Comparison of ENCODE assay signal across 19 cellular contexts in the genomic region with DNA sequence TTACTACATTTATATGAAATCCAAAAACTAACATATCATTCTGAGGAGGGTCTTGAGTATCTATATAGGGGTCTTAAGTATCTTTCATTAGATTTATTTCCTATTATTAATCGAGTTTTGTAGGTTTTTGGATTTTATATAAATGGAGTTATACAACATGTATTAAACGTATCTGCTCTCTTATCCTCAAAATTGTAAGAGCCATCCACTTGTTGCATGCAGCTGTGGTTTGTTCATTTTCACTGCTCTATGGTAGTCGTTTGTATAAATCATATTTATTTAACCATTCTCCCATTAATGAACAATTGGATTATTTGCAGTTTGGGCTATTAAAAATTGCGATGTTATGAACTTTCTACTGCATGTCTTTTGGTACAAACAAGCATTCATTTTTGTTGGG.
DNase-seq lines count a peak whose midpoint lies in the region; ATAC-seq, FAIRE-seq and TF ChIP-seq lines count a peak whose summit lies in the region.
"Had no signal": no experiment of that assay in that cellular context is flagged by ENCODE, and none has a peak within 500 bp of the region (broad histone marks: within the 10 kb centered on the region; RNA-seq: fewer than 3 reads in every experiment).

No MANE protein-coding gene starts in this region.

- H3K27ac ChIP-seq in HEK293 (ENCODE audit: extremely low read depth, low read depth, low read length) (no peak overlapping the region), HepG2 (ENCODE audit: extremely low read length, insufficient read depth, low read length) (no peak overlapping the region)
- H3K27ac ChIP-seq: 22Rv1; A549; BLaER1 treated with 17β-estradiol and CSF1 and Interleukin-3, amounts not matched to agents 10 nM and 100 nM; C4-2B had no signal

- H3K27me3 ChIP-seq in HepG2 (ENCODE audit: control insufficient read depth in 1 of 2, insufficient read depth in 2 of 2, low read length in 2 of 2) = no peaks in the 10 kb centered on the region
- H3K27me3 ChIP-seq: BLaER1 treated with 17β-estradiol and CSF1 and Interleukin-3, amounts not matched to agents 10 nM and 100 nM had no signal

- 88% methylated on average over 4 of the region's 4 CpGs for WGBS in HepG2 (ENCODE audit: low lambda C conversion rate)

- H3K9me3 ChIP-seq in HEK293 (ENCODE audit: control insufficient read depth, insufficient read depth, low read depth, low read length) (no peaks in the 10 kb centered on the region), HepG2 (ENCODE audit: low read length) (peaks cover 4% of the 10 kb centered on the region; the same call in 1 of the 2 replicates)
- H3K9me3 ChIP-seq: A549, Caco-2 had no signal

- FAIRE-seq in TTC549 (lab: Jason Lieb, UNC) (peak; percentile 88), endometrium (lab: Jason Lieb, UNC) (peak; percentile 31), HepG2 (lab: Jason Lieb, UNC) (no peak)
- FAIRE-seq: A549, G401.6, GM12891, GM19239 had no signal

- POLR2A ChIA-PET in HEK293 (lab: Yijun Ruan, JAX) = interaction anchor here (0.8 kb wide), 1 partner anchor 222 kb away, joined by 3 read pairs; no protein-coding TSS in a partner anchor
- POLR2A ChIA-PET in HepG2 (lab: Yijun Ruan, JAX) = no interaction called here

- no TSS peak for BruUV-seq in HepG2 (replicated peaks; lab: Mats Ljungman, UMichigan)

- CTCF ChIA-PET in HEK293 (lab: Yijun Ruan, JAX) = interaction anchor here (1.1 to 3.1 kb wide), 3 partner anchors 9 to 217 kb away, joined by 5 to 15 read pairs (median 8); no protein-coding TSS in a partner anchor
- CTCF ChIA-PET in HepG2 (lab: Yijun Ruan, JAX; ENCODE audit: low intra/inter-chr PET ratio, low total read pairs) = no interaction called here

- TF ChIP-seq POLR2A in HepG2 (IDR thresholded peaks at IDR 0.05; ENCODE audit: insufficient read depth in 1 of 2, low read depth in 2 of 2, low read length in 2 of 2) = no peak

- H3K4me3 ChIP-seq in HEK293 (ENCODE audit: low read depth, low read length) (no peak overlapping the region), HepG2 (replicated peaks in 1 of 3; ENCODE audit: insufficient read depth in 1 of 3, low read depth in 2 of 3, low read length in 3 of 3) (no peak overlapping the region)
- H3K4me3 ChIP-seq: A549; BLaER1 treated with 17β-estradiol and CSF1 and Interleukin-3, amounts not matched to agents 10 nM and 100 nM had no signal

- no peak for TF ChIP-seq EP300 in HepG2 (IDR thresholded peaks at IDR 0.05; ENCODE audit: low read depth in 2 of 2, low read length in 2 of 2)
- TF ChIP-seq EP300 in HepG2 (CRISPR knock-in tag; IDR thresholded peaks at IDR 0.05; ENCODE audit: borderline replicate concordance) = no peak

- no peak overlapping the region for H2AFZ ChIP-seq in HepG2 (ENCODE audit: low read length)

- H3K9ac ChIP-seq in HepG2 (ENCODE audit: insufficient read depth, low read depth, low read length) = no peak overlapping the region
- H3K9ac ChIP-seq: BLaER1 treated with 17β-estradiol and CSF1 and Interleukin-3, amounts not matched to agents 10 nM and 100 nM had no signal

- no peak overlapping the region for H3K4me2 ChIP-seq in HepG2 (ENCODE audit: low read depth, low read length)
- H3K4me2 ChIP-seq: A549; BLaER1 treated with 17β-estradiol and CSF1 and Interleukin-3, amounts not matched to agents 10 nM and 100 nM had no signal

- ATAC-seq in HepG2 (no peak), HG03378 (IDR thresholded peaks at IDR 0.05; ENCODE audit: unreplicated experiment) (no peak)
- ATAC-seq: A549; CD8-positive, alpha-beta T cell had no signal

- in situ Hi-C loops in HepG2 (cut with HindIII; ENCODE audit: extremely low pct_ligation_motif_present, low pct_unique_long_range_greater_than_20kb) = no loop called here

- no peak for TF ChIP-seq RAD21 in HepG2 (CRISPR knock-in tag; IDR thresholded peaks at IDR 0.05)

- TF ChIP-seq CTCF in HEK293 (tag by site-specific recombination; IDR thresholded peaks at IDR 0.05) = no peak
- no peak for TF ChIP-seq CTCF in HepG2 (CRISPR knock-in tag; IDR thresholded peaks at IDR 0.05)

- DNase-seq in HepG2 (ENCODE audit: low spot score) = no peak
- DNase-seq: AML-193; Caco-2; Calu3; CD4-positive, alpha-beta T cell; CD8-positive, alpha-beta T cell; DMS79 treated with DMSO at 0.1 percent for 48 hours; GF-D8 had no signal

- no peaks in the 10 kb centered on the region for H3K79me2 ChIP-seq in HepG2 (ENCODE audit: insufficient read depth, low read length)

- H4K20me1 ChIP-seq in HepG2 (ENCODE audit: insufficient read depth, low read length) = no peaks in the 10 kb centered on the region
- H4K20me1 ChIP-seq: BLaER1 treated with 17β-estradiol and CSF1 and Interleukin-3, amounts not matched to agents 10 nM and 100 nM had no signal

- intact Hi-C loops in HepG2 (cut with micrococcal nuclease; ENCODE audit: unreplicated experiment) = no loop called here

- H3K4me1 ChIP-seq in HEK293 (ENCODE audit: control insufficient read depth, insufficient read depth, low read length) (no peaks in the 10 kb centered on the region), HepG2 (ENCODE audit: insufficient read depth, low read length) (no peaks in the 10 kb centered on the region)
- H3K4me1 ChIP-seq: A549, Caco-2 had no signal

- H3K36me3 ChIP-seq in HEK293 (ENCODE audit: control insufficient read depth in 2 of 2, insufficient read depth in 1 of 2, low read length in 2 of 2) (peaks cover 15 to 21% of the 10 kb centered on the region in 2 experiments), HepG2 (replicated peaks in 1 of 2; ENCODE audit: control insufficient read depth in 1 of 2, insufficient read depth in 2 of 2, low read length in 2 of 2) (peaks cover 5 to 16% of the 10 kb centered on the region in 2 experiments; a peak in 3 of 5 replicates)

TF ChIP-seq in HEK293, 187 proteins besides CTCF, POLR2A, EP300 and RAD21:
- TF ChIP-seq SCRT2 (tag by site-specific recombination; IDR thresholded peaks at IDR 0.05) (peak; percentile 93), GLI4 (tag by site-specific recombination; IDR thresholded peaks at IDR 0.05) (no peak), KLF7 (tag by site-specific recombination; IDR thresholded peaks at IDR 0.05; ENCODE audit: borderline replicate concordance) (no peak), SCRT1 (tag by site-specific recombination; IDR thresholded peaks at IDR 0.05; ENCODE audit: borderline replicate concordance) (peak; percentile 82)

TF ChIP-seq in HepG2, 621 proteins besides CTCF, POLR2A, EP300 and RAD21:
- TF ChIP-seq, protein P1, sequence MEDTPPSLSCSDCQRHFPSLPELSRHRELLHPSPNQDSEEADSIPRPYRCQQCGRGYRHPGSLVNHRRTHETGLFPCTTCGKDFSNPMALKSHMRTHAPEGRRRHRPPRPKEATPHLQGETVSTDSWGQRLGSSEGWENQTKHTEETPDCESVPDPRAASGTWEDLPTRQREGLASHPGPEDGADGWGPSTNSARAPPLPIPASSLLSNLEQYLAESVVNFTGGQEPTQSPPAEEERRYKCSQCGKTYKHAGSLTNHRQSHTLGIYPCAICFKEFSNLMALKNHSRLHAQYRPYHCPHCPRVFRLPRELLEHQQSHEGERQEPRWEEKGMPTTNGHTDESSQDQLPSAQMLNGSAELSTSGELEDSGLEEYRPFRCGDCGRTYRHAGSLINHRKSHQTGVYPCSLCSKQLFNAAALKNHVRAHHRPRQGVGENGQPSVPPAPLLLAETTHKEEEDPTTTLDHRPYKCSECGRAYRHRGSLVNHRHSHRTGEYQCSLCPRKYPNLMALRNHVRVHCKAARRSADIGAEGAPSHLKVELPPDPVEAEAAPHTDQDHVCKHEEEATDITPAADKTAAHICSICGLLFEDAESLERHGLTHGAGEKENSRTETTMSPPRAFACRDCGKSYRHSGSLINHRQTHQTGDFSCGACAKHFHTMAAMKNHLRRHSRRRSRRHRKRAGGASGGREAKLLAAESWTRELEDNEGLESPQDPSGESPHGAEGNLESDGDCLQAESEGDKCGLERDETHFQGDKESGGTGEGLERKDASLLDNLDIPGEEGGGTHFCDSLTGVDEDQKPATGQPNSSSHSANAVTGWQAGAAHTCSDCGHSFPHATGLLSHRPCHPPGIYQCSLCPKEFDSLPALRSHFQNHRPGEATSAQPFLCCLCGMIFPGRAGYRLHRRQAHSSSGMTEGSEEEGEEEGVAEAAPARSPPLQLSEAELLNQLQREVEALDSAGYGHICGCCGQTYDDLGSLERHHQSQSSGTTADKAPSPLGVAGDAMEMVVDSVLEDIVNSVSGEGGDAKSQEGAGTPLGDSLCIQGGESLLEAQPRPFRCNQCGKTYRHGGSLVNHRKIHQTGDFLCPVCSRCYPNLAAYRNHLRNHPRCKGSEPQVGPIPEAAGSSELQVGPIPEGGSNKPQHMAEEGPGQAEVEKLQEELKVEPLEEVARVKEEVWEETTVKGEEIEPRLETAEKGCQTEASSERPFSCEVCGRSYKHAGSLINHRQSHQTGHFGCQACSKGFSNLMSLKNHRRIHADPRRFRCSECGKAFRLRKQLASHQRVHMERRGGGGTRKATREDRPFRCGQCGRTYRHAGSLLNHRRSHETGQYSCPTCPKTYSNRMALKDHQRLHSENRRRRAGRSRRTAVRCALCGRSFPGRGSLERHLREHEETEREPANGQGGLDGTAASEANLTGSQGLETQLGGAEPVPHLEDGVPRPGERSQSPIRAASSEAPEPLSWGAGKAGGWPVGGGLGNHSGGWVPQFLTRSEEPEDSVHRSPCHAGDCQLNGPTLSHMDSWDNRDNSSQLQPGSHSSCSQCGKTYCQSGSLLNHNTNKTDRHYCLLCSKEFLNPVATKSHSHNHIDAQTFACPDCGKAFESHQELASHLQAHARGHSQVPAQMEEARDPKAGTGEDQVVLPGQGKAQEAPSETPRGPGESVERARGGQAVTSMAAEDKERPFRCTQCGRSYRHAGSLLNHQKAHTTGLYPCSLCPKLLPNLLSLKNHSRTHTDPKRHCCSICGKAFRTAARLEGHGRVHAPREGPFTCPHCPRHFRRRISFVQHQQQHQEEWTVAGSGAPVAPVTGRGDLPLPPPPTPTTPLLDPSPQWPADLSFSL (CRISPR knock-in tag; IDR thresholded peaks at IDR 0.05) = no peak
- TF ChIP-seq ELF3 (CRISPR knock-in tag; IDR thresholded peaks at IDR 0.05) = no peak
